8 cellular contexts compared by ENCODE assay signal in the genomic region with DNA sequence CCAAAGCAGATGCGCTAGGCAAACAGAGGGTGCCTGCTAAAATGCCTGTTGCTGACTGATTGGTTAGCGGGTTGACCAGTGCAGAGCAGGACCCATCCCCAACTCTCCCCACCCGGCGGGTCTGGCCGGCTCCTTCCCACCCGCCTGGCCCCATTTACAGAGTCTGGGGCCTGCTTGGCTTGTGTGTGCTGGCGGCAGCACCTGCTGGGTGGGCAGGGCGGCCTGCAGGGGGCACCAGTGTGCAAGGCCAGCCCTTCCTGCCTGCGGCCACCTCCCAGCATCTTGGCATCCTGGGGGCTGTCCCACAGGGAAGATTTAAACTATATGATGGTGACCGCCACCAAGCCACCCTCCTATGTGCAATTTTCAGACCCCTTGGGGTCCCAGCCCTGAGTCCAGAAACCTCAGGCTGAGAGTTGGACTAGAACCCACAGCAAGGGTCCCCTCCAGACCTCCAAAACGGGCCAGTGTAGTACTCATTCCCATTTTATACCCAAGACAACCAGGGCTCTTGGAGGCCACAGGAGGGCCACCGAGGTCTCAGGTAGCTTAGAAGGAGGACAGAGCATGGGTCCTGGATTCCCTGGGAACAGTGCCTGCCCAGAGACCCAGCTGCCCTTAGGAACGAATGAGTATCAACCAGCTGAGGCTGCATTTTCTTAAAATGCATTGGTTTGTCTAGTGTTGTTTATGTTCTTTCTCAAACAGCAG.
DNase-seq lines count a peak whose midpoint lies in the region; ATAC-seq and TF ChIP-seq lines count a peak whose summit lies in the region.

No MANE protein-coding gene starts in this region.

- H4K20me1 ChIP-seq in HCT116 (ENCODE audit: insufficient read depth), result no peaks in the 10 kb centered on the region

- no peak overlapping the region for H2AFZ ChIP-seq in HCT116 (ENCODE audit: low read depth, low read length, poor library complexity, severe bottlenecking)
- no peak overlapping the region for H2AFZ ChIP-seq in parathyroid adenoma

- peaks cover 6% of the 10 kb centered on the region for H3K9me3 Mint-ChIP-seq in activated T-cell treated with anti-CD3 and anti-CD28 coated beads, Interleukin-2, amount 50 U/mL, for 4 hours

- H3K4me1 ChIP-seq in HCT116 (ENCODE audit: control insufficient read depth in 1 of 2, insufficient read depth in 2 of 2, low read length in 2 of 2) (peaks cover 5 to 12% of the 10 kb centered on the region in 2 experiments; a peak in 3 of 4 replicates), NT2/D1 (ENCODE audit: insufficient read depth, insufficient read length) (peaks cover 21% of the 10 kb centered on the region), parathyroid adenoma (peaks cover 28% of the 10 kb centered on the region), upper lobe of left lung (peaks cover 54 to 58% (median 56%) of the 10 kb centered on the region in 4 donors)

- intact Hi-C loops in HCT116 (cut with micrococcal nuclease), result loop anchor here (1.0 to 10.0 kb wide), 5 partner anchors 136 to 462 kb away; no protein-coding TSS in a partner anchor

- no peak overlapping the region for H3K9ac ChIP-seq in HCT116 (ENCODE audit: low read length)
- no peak overlapping the region for H3K9ac ChIP-seq in NT2/D1 (ENCODE audit: insufficient read length, low read depth)
- no peak overlapping the region for H3K9ac ChIP-seq in parathyroid adenoma

- ATAC-seq in HCT116 (peak; percentile 95), upper lobe of left lung (ENCODE audit: low FRiP score in 2 of 2) (peak; percentile 64 to 65)
- peak; percentile 80 to 89 for ATAC-seq in activated T-cell treated with anti-CD3 and anti-CD28 coated beads, Interleukin-2, amount 50 U/mL, for 4 hours

- no peak overlapping the region for H3K4me3 Mint-ChIP-seq in activated T-cell treated with anti-CD3 and anti-CD28 coated beads, Interleukin-2, amount 50 U/mL, for 4 hours

- H3K4me1 Mint-ChIP-seq in activated T-cell treated with anti-CD3 and anti-CD28 coated beads, Interleukin-2, amount 50 U/mL, for 4 hours (ENCODE audit: low read depth), result peaks cover 3% of the 10 kb centered on the region

- peak overlapping the region; percentile 3; the same call in 1 of the 2 replicates for H3K4me2 ChIP-seq in HCT116 (ENCODE audit: low read length)
- H3K4me2 ChIP-seq in parathyroid adenoma (ENCODE audit: low read length), result no peak overlapping the region

- peaks cover 2% of the 10 kb centered on the region for H3K27me3 Mint-ChIP-seq in activated T-cell treated with anti-CD3 and anti-CD28 coated beads, Interleukin-2, amount 50 U/mL, for 4 hours (ENCODE audit: low read depth)

- no peaks in the 10 kb centered on the region for H3K36me3 ChIP-seq in HCT116 (ENCODE audit: control insufficient read depth in 1 of 2, insufficient read depth in 2 of 2, low read length in 2 of 2)
- H3K36me3 ChIP-seq in NT2/D1 (ENCODE audit: insufficient read depth, insufficient read length, low read length), result peaks cover 18% of the 10 kb centered on the region
- H3K36me3 ChIP-seq in parathyroid adenoma (ENCODE audit: control insufficient read depth, insufficient read depth, low read length), result no peaks in the 10 kb centered on the region
- H3K36me3 ChIP-seq in upper lobe of left lung, result no peaks in the 10 kb centered on the region

- TF ChIP-seq EP300 in upper lobe of left lung (IDR thresholded peaks at IDR 0.05), result no peak

- H3K79me2 ChIP-seq in HCT116 (ENCODE audit: insufficient read depth, low read length) (no peaks in the 10 kb centered on the region), parathyroid adenoma (peaks cover 2% of the 10 kb centered on the region)

- H3K27me3 ChIP-seq in HCT116 (ENCODE audit: insufficient read depth, low read length) (no peaks in the 10 kb centered on the region), NT2/D1 (ENCODE audit: insufficient read depth, insufficient read length) (no peaks in the 10 kb centered on the region), parathyroid adenoma (ENCODE audit: control insufficient read depth, insufficient read depth, low read length) (no peaks in the 10 kb centered on the region), upper lobe of left lung (no peaks in the 10 kb centered on the region)

- H3K9me2 ChIP-seq in HCT116 (ENCODE audit: insufficient read depth), result no peaks in the 10 kb centered on the region

- TF ChIP-seq RAD21 in HCT116 (IDR thresholded peaks at IDR 0.05; ENCODE audit: low read depth), result peak; percentile 92

- peak; percentile 26 for DNase-seq in NCI-H2227 (lab: John Stamatoyannopoulos, UW; ENCODE audit: unreplicated experiment)
- no peak for DNase-seq in NCI-H2227 treated with DMSO at 0.1 percent for 48 hours (lab: John Stamatoyannopoulos, UW)
- DNase-seq in HCT116 (ENCODE audit: low read depth, low spot score), result no peak
- peak; percentile 16 for DNase-seq in NT2/D1 (ENCODE audit: low read depth, low spot score)
- DNase-seq in activated T-cell treated with anti-CD3 and anti-CD28 coated beads, Interleukin-2, amount 50 U/mL, for 4 hours, result peak; percentile 70
- DNase-seq in fibroblast of pulmonary artery (ENCODE audit: low read depth), result peak; percentile 56
- peak; percentile 70 to 93 for DNase-seq in upper lobe of left lung

- no TSS peak for BruUV-seq in HCT116 (replicated peaks; lab: Mats Ljungman, UMichigan)

- POLR2A ChIA-PET in HCT116 (lab: Charles Lee), result no interaction called here

- no peak overlapping the region for H3K4me3 ChIP-seq in HCT116 (replicated peaks in 1 of 2; ENCODE audit: low read depth in 1 of 2, low read length in 2 of 2)
- H3K4me3 ChIP-seq in NT2/D1 (ENCODE audit: insufficient read length, low read depth), result no peak overlapping the region
- H3K4me3 ChIP-seq in fibroblast of pulmonary artery (replicated peaks; ENCODE audit: low read depth, low read length), result no peak overlapping the region
- H3K4me3 ChIP-seq in parathyroid adenoma (ENCODE audit: low read depth, low read length), result no peak overlapping the region
- no peak overlapping the region for H3K4me3 ChIP-seq in upper lobe of left lung

- CTCF ChIA-PET in HCT116 (lab: Charles Lee), result interaction anchor here (0.6 to 1.6 kb wide), 10 partner anchors 14 to 461 kb away, joined by 3 to 9 read pairs (median 3); no protein-coding TSS in a partner anchor

- 47 to 61% methylated on average over 4 to 13 of the region's 13 CpGs for WGBS in upper lobe of left lung, 2 donors

- no peak for TF ChIP-seq POLR2A in HCT116 (IDR thresholded peaks at IDR 0.05; ENCODE audit: borderline replicate concordance, extremely low read depth, insufficient read depth, insufficient read length)
- no peak for TF ChIP-seq POLR2A in upper lobe of left lung (IDR thresholded peaks at IDR 0.05)

- H3K36me3 Mint-ChIP-seq in activated T-cell treated with anti-CD3 and anti-CD28 coated beads, Interleukin-2, amount 50 U/mL, for 4 hours (ENCODE audit: insufficient read depth), result no peaks in the 10 kb centered on the region

- RAD21 ChIA-PET in HCT116 (lab: Charles Lee; ENCODE audit: low non-redundant PET in 1 of 2, low total read pairs in 2 of 2, uncharacterized antibody in 2 of 2, unreplicated experiment in 2 of 2), result interaction anchor here (0.5 to 1.5 kb wide), 6 partner anchors 136 to 402 kb away, joined by 3 read pairs; no protein-coding TSS in a partner anchor

- TF ChIP-seq CTCF in HCT116 (IDR thresholded peaks at IDR 0.05 in 2 of 3, conservative IDR thresholded peaks at IDR 0.05 in 1 of 3; ENCODE audit: borderline replicate concordance in 1 of 3, insufficient read depth in 1 of 3, low read depth in 2 of 3, low read length in 2 of 3) (peak; percentile 82 to 98 (median 86)), fibroblast of pulmonary artery (IDR thresholded peaks at IDR 0.05; ENCODE audit: low read length, missing control alignments) (peak; percentile 74), parathyroid adenoma (IDR thresholded peaks at IDR 0.05) (peak; percentile 89), upper lobe of left lung (IDR thresholded peaks at IDR 0.05) (peak; percentile 76 to 95 (median 91))

- H3K27ac ChIP-seq in HCT116 (ENCODE audit: low read depth, low read length) (no peak overlapping the region; the same call in 1 of the 2 replicates), parathyroid adenoma (no peak overlapping the region), upper lobe of left lung (peak overlapping the region; percentile 28 to 54 (median 36))

- H3K9me3 ChIP-seq in HCT116 (ENCODE audit: control insufficient read depth in 1 of 2, insufficient read depth in 1 of 2, low read depth in 1 of 2, low read length in 2 of 2) (no peaks in the 10 kb centered on the region), NT2/D1 (ENCODE audit: insufficient read depth, low read length) (no peaks in the 10 kb centered on the region), parathyroid adenoma (ENCODE audit: control insufficient read depth, low read length) (no peaks in the 10 kb centered on the region), upper lobe of left lung (no peaks in the 10 kb centered on the region)

TF ChIP-seq in HCT116, 20 proteins besides CTCF, POLR2A, EP300 and RAD21:
- TF ChIP-seq, protein P1, sequence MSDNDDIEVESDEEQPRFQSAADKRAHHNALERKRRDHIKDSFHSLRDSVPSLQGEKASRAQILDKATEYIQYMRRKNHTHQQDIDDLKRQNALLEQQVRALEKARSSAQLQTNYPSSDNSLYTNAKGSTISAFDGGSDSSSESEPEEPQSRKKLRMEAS (IDR thresholded peaks at IDR 0.05), result no peak
- TF ChIP-seq EZH2phosphoT487 (IDR thresholded peaks at IDR 0.05; ENCODE audit: borderline replicate concordance) (no peak), FOSL1 (IDR thresholded peaks at IDR 0.05; ENCODE audit: low read depth) (no peak), TCF7L2 (IDR thresholded peaks at IDR 0.05; ENCODE audit: borderline replicate concordance, extremely low read depth, insufficient read depth, insufficient read length) (no peak), SRF (IDR thresholded peaks at IDR 0.05; ENCODE audit: low read depth) (no peak), POLR2AphosphoS5 (IDR thresholded peaks at IDR 0.05; ENCODE audit: low read depth, low read length) (no peak), SIN3A (IDR thresholded peaks at IDR 0.05; ENCODE audit: low read depth) (no peak), ZFX (IDR thresholded peaks at IDR 0.05) (no peak), CBX3 (IDR thresholded peaks at IDR 0.05; ENCODE audit: low read depth) (no peak), YY1 (IDR thresholded peaks at IDR 0.05; ENCODE audit: extremely low read depth, insufficient replicate concordance, low read depth, low read length) (no peak)
TF ChIP-seq in HCT116: peak in this region for 0.

Comparison
In these comparisons a context has a peak if more than half of its experiments do, and no peak if none do; other contexts are left out.
1. DNase-seq: peak in NCI-H2227 (single experiment), NT2/D1 (single experiment), activated T-cell treated with anti-CD3 and anti-CD28 coated beads, Interleukin-2, amount 50 U/mL, for 4 hours (single experiment), fibroblast of pulmonary artery (single experiment) and upper lobe of left lung (2 of 2); none in NCI-H2227 treated with DMSO at 0.1 percent for 48 hours (single experiment) and HCT116 (single experiment).
2. H3K27ac ChIP-seq: peak in upper lobe of left lung (4 of 4); none in HCT116 (single experiment) and parathyroid adenoma (single experiment).
3. Peak in every context shown above with its lines, with median percentiles within 50 percentile points of each other: ATAC-seq and CTCF ChIP-seq.